1 cellular context compared by ENCODE assay signal in the genomic region with DNA sequence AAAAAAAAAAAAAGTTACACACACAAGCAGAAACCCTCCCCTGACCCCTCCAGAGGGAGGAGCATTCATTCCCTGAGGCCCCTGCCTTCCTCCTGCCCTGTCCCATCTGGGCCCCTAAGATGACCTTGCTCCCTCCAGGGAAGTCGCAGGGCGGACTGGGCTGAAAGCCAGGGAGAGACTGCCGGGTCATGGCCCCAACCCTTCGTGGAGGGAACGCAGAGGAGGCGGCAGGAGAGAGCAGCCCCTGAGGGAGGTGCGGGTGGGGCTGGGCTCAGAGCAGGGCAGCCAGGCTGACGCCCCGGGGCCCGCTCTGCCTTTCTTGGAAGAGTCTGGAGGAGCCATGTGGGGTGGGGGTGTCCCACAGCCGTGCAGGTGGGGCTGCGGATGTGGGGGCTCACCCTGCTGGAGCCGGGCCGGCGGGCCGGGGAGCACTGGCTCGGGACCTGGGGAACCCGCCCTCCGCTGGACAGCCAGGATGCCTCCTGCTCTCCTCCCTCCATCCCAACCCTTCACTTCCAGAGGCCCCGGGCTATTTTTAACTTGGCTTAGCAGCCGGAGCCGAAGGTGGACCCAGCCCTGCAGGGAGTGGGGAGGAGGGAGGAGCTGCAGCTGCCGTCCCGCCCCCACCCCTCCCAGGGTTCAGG.
TF ChIP-seq lines count a peak whose summit lies in the region.

No MANE protein-coding gene starts in this region.

TF ChIP-seq in H1, 55 proteins besides CTCF, POLR2A, EP300 and RAD21:
- no peak for TF ChIP-seq NANOG (IDR thresholded peaks at IDR 0.05; ENCODE audit: insufficient read depth, low read depth, low read length, poor library complexity, severe bottlenecking)
- no peak for TF ChIP-seq ZNF274 (IDR thresholded peaks at IDR 0.05; ENCODE audit: borderline replicate concordance, extremely low read depth, low read length)
- no peak for TF ChIP-seq RFX5 (IDR thresholded peaks at IDR 0.05; ENCODE audit: borderline replicate concordance, low read depth, low read length)
- TF ChIP-seq TCF12 (IDR thresholded peaks at IDR 0.05; ENCODE audit: low read depth, low read length): no peak
- TF ChIP-seq RBBP5 (IDR thresholded peaks at IDR 0.05; ENCODE audit: borderline replicate concordance, low read depth, low read length): peak; percentile 30; the same call in 1 of the 2 replicates
- TF ChIP-seq SAP30 (IDR thresholded peaks at IDR 0.05; ENCODE audit: insufficient read depth, insufficient replicate concordance, low read length): no peak
- TF ChIP-seq RNF2 (IDR thresholded peaks at IDR 0.05; ENCODE audit: borderline replicate concordance, low read depth, low read length, missing control alignments, poor library complexity, severe bottlenecking): no peak
- TF ChIP-seq, protein P1, sequence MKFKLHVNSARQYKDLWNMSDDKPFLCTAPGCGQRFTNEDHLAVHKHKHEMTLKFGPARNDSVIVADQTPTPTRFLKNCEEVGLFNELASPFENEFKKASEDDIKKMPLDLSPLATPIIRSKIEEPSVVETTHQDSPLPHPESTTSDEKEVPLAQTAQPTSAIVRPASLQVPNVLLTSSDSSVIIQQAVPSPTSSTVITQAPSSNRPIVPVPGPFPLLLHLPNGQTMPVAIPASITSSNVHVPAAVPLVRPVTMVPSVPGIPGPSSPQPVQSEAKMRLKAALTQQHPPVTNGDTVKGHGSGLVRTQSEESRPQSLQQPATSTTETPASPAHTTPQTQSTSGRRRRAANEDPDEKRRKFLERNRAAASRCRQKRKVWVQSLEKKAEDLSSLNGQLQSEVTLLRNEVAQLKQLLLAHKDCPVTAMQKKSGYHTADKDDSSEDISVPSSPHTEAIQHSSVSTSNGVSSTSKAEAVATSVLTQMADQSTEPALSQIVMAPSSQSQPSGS (IDR thresholded peaks at IDR 0.05; ENCODE audit: low read length): no peak
- TF ChIP-seq SRF (IDR thresholded peaks at IDR 0.05; ENCODE audit: low read depth, low read length): no peak
- TF ChIP-seq KDM5A (IDR thresholded peaks at IDR 0.05; ENCODE audit: low read length): no peak
- TF ChIP-seq HDAC2 (IDR thresholded peaks at IDR 0.05; ENCODE audit: borderline replicate concordance in 1 of 2, low read depth in 2 of 2, low read length in 2 of 2): no peak
- no peak for TF ChIP-seq CBX8 (IDR thresholded peaks at IDR 0.05; ENCODE audit: borderline replicate concordance, low read depth, low read length)
- no peak for TF ChIP-seq SIRT6 (IDR thresholded peaks at IDR 0.05; ENCODE audit: low read length)
- no peak for TF ChIP-seq SP4 (IDR thresholded peaks at IDR 0.05; ENCODE audit: low read length)
- no peak; the same call in 1 of the 2 replicates for TF ChIP-seq SP1 (IDR thresholded peaks at IDR 0.05; ENCODE audit: low read depth, low read length)
- no peak for TF ChIP-seq TEAD4 (IDR thresholded peaks at IDR 0.05; ENCODE audit: low read depth, low read length)
- TF ChIP-seq E2F6 (IDR thresholded peaks at IDR 0.05): no peak
- no peak for TF ChIP-seq POU5F1 (IDR thresholded peaks at IDR 0.05; ENCODE audit: low read depth, low read length)
- no peak for TF ChIP-seq SIX5 (IDR thresholded peaks at IDR 0.05; ENCODE audit: low read depth, low read length)
- no peak for TF ChIP-seq BRCA1 (IDR thresholded peaks at IDR 0.05; ENCODE audit: low read depth, low read length)
- TF ChIP-seq POLR2AphosphoS5 (IDR thresholded peaks at IDR 0.05; ENCODE audit: low read depth, low read length): no peak
- TF ChIP-seq YY1 (IDR thresholded peaks at IDR 0.05; ENCODE audit: low read depth, low read length): no peak
- TF ChIP-seq CTBP2 (IDR thresholded peaks at IDR 0.05; ENCODE audit: borderline replicate concordance, insufficient read depth, insufficient read length, low read length): no peak
- TF ChIP-seq KDM1A (IDR thresholded peaks at IDR 0.05; ENCODE audit: borderline replicate concordance, low read length): no peak
- TF ChIP-seq CHD2 (IDR thresholded peaks at IDR 0.05; ENCODE audit: low read length): no peak
- no peak for TF ChIP-seq SIN3A (conservative IDR thresholded peaks at IDR 0.05 in 1 of 2, IDR thresholded peaks at IDR 0.05 in 1 of 2; ENCODE audit: low read depth in 1 of 2, low read length in 2 of 2)
- no peak for TF ChIP-seq KDM4A (IDR thresholded peaks at IDR 0.05; ENCODE audit: low read depth, low read length, severe bottlenecking)
- no peak for TF ChIP-seq TBP (IDR thresholded peaks at IDR 0.05; ENCODE audit: low read depth, low read length)
- 0 out of 2 replicates have a peak, but pooled peaks have one; percentile 56 for TF ChIP-seq GABPA (IDR thresholded peaks at IDR 0.05; ENCODE audit: borderline replicate concordance, insufficient read depth, low read length)
- TF ChIP-seq HDAC6 (IDR thresholded peaks at IDR 0.05; ENCODE audit: low read depth, low read length): no peak
- TF ChIP-seq CBX5 (IDR thresholded peaks at IDR 0.05; ENCODE audit: low read depth, low read length): no peak
- TF ChIP-seq, protein P2, sequence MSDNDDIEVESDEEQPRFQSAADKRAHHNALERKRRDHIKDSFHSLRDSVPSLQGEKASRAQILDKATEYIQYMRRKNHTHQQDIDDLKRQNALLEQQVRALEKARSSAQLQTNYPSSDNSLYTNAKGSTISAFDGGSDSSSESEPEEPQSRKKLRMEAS (IDR thresholded peaks at IDR 0.05): peak; percentile 34; the same call in 1 of the 2 replicates
- no peak for TF ChIP-seq TAF7 (optimal IDR thresholded peaks at IDR 0.05; ENCODE audit: borderline replicate concordance, low read depth, low read length)
- peak; percentile 52; the same call in 1 of the 2 replicates for TF ChIP-seq PHF8 (conservative IDR thresholded peaks at IDR 0.05; ENCODE audit: low read depth, low read length)
